ENCODE assay signal across 7 cellular contexts in the genomic region with DNA sequence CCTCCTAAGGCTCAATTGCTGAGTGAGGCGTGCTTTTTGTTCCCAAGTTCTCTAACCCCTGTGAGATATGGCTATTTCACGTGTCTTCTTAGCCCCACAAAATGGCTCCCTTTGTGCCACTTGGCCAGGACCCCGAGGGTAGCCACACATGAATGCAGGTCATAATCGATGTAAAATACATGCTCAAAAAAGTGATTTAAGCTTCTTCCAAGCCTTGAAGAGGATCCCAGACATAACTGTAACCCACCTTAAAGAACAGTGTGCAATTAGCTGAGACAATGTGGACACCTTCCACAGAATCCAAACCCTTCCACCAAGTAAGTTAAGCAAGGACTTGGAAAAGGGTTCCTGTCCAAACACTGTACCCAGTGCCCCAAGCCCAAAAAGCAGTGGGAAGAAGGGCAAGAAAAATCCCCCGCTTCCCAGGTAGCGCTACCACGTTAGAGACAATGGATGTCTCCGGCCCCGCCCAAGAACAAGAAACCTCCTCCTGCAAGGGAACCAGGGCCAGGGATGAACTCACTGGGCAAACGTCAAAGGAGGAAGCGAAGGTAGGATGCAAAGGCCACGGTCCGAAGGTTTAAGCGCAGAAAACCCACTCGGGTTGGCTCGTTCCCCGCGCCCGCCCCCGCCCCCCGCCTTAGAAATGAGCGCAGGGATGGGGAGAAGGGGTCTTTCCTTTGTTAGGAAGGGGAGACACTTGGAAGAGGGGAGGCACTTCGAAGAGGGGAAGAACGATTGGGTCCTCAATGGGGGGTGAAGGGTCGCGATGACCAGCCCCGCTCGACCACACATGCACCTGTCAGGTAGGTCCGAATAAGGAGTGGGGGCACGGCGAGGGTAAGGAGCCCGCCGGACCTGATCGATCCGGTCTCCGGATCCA. TPM values are rescaled to one million over a fixed set of nuclear protein-coding genes. Genes with fewer than 3 reads are reported as not detected.
A peak's percentile ranks its signal among the peaks of the same experiment; 100 is the strongest.
DNase-seq lines count a peak whose midpoint lies in the region; ATAC-seq and TF ChIP-seq lines count a peak whose summit lies in the region.

No MANE protein-coding gene starts in this region.

- no TSS peak for BruUV-seq in Panc1 (replicated peaks; lab: Mats Ljungman, UMichigan)

- H3K4me3 ChIP-seq in GM06990 (replicated peaks; ENCODE audit: low read depth, low read length) (peak overlapping the region; percentile 93), HUES64 (ENCODE audit: low read length) (peak overlapping the region; percentile 94), Panc1 (ENCODE audit: low read depth in 2 of 2, low read length in 2 of 2) (peak overlapping the region; percentile 84 to 85)

- ATAC-seq in Panc1 (peak; percentile 34), HG02884 (IDR thresholded peaks at IDR 0.05; ENCODE audit: unreplicated experiment) (no peak)
- no peak for ATAC-seq in stimulated activated memory B cell treated with anti-CD40 and anti-IgM and Interleukin-4, amounts not matched to agents 10 μg/mL and 1 μg/mL and 100 μg/mL, for 72 hours

- CTCF ChIA-PET in Panc1 (lab: Charles Lee), result no interaction called here

- POLR2A ChIA-PET in Panc1 (lab: Charles Lee), result no interaction called here

- peaks cover 7% of the 10 kb centered on the region for H3K36me3 Mint-ChIP-seq in stimulated activated memory B cell treated with anti-CD40 and anti-IgM and Interleukin-4, amounts not matched to agents 10 μg/mL and 1 μg/mL and 100 μg/mL, for 72 hours

- peaks cover 46% of the 10 kb centered on the region for H3K4me1 Mint-ChIP-seq in stimulated activated memory B cell treated with anti-CD40 and anti-IgM and Interleukin-4, amounts not matched to agents 10 μg/mL and 1 μg/mL and 100 μg/mL, for 72 hours

- H3K27me3 ChIP-seq in GM06990 (replicated peaks; ENCODE audit: control insufficient read depth, insufficient read depth, low read length) (no peaks in the 10 kb centered on the region), HUES64 (ENCODE audit: insufficient read depth, low read length) (no peaks in the 10 kb centered on the region), Panc1 (ENCODE audit: control insufficient read depth, insufficient read depth, low read length) (no peaks in the 10 kb centered on the region)

- H3K27ac ChIP-seq in HUES64 (ENCODE audit: low read depth, low read length), result peak overlapping the region; percentile 78
- peak overlapping the region; percentile 92 for H3K27ac ChIP-seq in Panc1 (ENCODE audit: low read length)

- H3K27ac Mint-ChIP-seq in stimulated activated memory B cell treated with anti-CD40 and anti-IgM and Interleukin-4, amounts not matched to agents 10 μg/mL and 1 μg/mL and 100 μg/mL, for 72 hours, result peak overlapping the region; percentile 88

- no peaks in the 10 kb centered on the region for H3K27me3 Mint-ChIP-seq in stimulated activated memory B cell treated with anti-CD40 and anti-IgM and Interleukin-4, amounts not matched to agents 10 μg/mL and 1 μg/mL and 100 μg/mL, for 72 hours

- H3K4me1 ChIP-seq in HUES64 (ENCODE audit: insufficient read depth, low read length) (peaks cover 23% of the 10 kb centered on the region), Panc1 (ENCODE audit: control insufficient read depth, insufficient read depth, low read length) (peaks cover 14% of the 10 kb centered on the region)

- WGBS in HUES64, result under 1% methylated on average over 36 of the region's 36 CpGs

- H3K9me3 ChIP-seq in HUES64 (ENCODE audit: insufficient read depth, low read depth, low read length) (no peaks in the 10 kb centered on the region), Panc1 (ENCODE audit: control insufficient read depth, insufficient read depth, low read depth, low read length) (no peaks in the 10 kb centered on the region)

- no peaks in the 10 kb centered on the region for H3K36me3 ChIP-seq in GM06990 (ENCODE audit: control insufficient read depth, insufficient read depth, low read length)
- H3K36me3 ChIP-seq in HUES64 (ENCODE audit: insufficient read depth, low read length), result peaks cover 14% of the 10 kb centered on the region
- H3K36me3 ChIP-seq in Panc1 (ENCODE audit: control insufficient read depth, insufficient read depth, low read length), result peaks cover 16% of the 10 kb centered on the region

- intact Hi-C loops in Panc1 (cut with micrococcal nuclease; ENCODE audit: unreplicated experiment), result no loop called here

- no peaks in the 10 kb centered on the region for H3K9me3 Mint-ChIP-seq in stimulated activated memory B cell treated with anti-CD40 and anti-IgM and Interleukin-4, amounts not matched to agents 10 μg/mL and 1 μg/mL and 100 μg/mL, for 72 hours

- peak overlapping the region; percentile 95 for H3K9ac ChIP-seq in HUES64 (ENCODE audit: low read depth, low read length)

- peak; percentile 34 for DNase-seq in GM06990 (ENCODE audit: extremely low read depth, insufficient read length)
- DNase-seq in Panc1 (ENCODE audit: low read depth, low spot score), result no peak
- DNase-seq in astrocyte of the hippocampus (ENCODE audit: low read depth, low spot score), result peak; percentile 58
- DNase-seq in kidney glomerular epithelial cell (lab: John Stamatoyannopoulos, UW), result peak; percentile 51

- peak overlapping the region; percentile 97 for H3K4me3 Mint-ChIP-seq in stimulated activated memory B cell treated with anti-CD40 and anti-IgM and Interleukin-4, amounts not matched to agents 10 μg/mL and 1 μg/mL and 100 μg/mL, for 72 hours

- no peak for TF ChIP-seq CTCF in GM06990 (IDR thresholded peaks at IDR 0.05; ENCODE audit: insufficient read depth, low read length, poor library complexity, severe bottlenecking)
- TF ChIP-seq CTCF in Panc1 (IDR thresholded peaks at IDR 0.05), result no peak

- in situ Hi-C loops in Panc1 (cut with HindIII; ENCODE audit: low pct_unique_long_range_greater_than_20kb, low sequenced_read_pairs), result no loop called here

RNA-seq across cellular contexts. Expression of a gene that starts 1.1 kb away (rescaled TPM):
- 301 TPM for polyA plus RNA-seq in HUES64 (2013, experiment 1 of 2)
- polyA plus RNA-seq in HUES64 (2013, experiment 2 of 2), result 296 TPM
- 448 TPM for total RNA-seq in Panc1 (2021; ENCODE audit: unreplicated experiment)
- 639 TPM for polyA plus RNA-seq in Panc1 (2012; ENCODE audit: insufficient read length)

RNA-seq across cellular contexts. Expression of a gene that starts 21.7 kb away (rescaled TPM):
- 57.4 TPM for polyA plus RNA-seq in HUES64 (2013, experiment 1 of 2)
- 57.9 TPM for polyA plus RNA-seq in HUES64 (2013, experiment 2 of 2)
- total RNA-seq in Panc1 (2021; ENCODE audit: unreplicated experiment), result 63.4 TPM
- 82.5 TPM for polyA plus RNA-seq in Panc1 (2012; ENCODE audit: insufficient read length)

RNA-seq across cellular contexts. Expression of a gene that starts 29.5 kb away (rescaled TPM):
- 510 TPM for polyA plus RNA-seq in HUES64 (2013, experiment 1 of 2)
- 550 TPM for polyA plus RNA-seq in HUES64 (2013, experiment 2 of 2)
- 616 TPM for total RNA-seq in Panc1 (2021; ENCODE audit: unreplicated experiment)
- polyA plus RNA-seq in Panc1 (2012; ENCODE audit: insufficient read length), result 413 TPM

RNA-seq across cellular contexts. Expression of a gene that starts 43.4 kb away (rescaled TPM):
- polyA plus RNA-seq in HUES64 (2013, experiment 1 of 2), result 12.4 TPM
- 11.8 TPM for polyA plus RNA-seq in HUES64 (2013, experiment 2 of 2)
- total RNA-seq in Panc1 (2021; ENCODE audit: unreplicated experiment), result 48.7 TPM
- 74.7 TPM for polyA plus RNA-seq in Panc1 (2012; ENCODE audit: insufficient read length)

RNA-seq across cellular contexts. Expression of a gene that starts 52.3 kb away (rescaled TPM):
- 64.5 TPM for polyA plus RNA-seq in HUES64 (2013, experiment 1 of 2)
- polyA plus RNA-seq in HUES64 (2013, experiment 2 of 2), result 66.4 TPM
- 141 TPM for total RNA-seq in Panc1 (2021; ENCODE audit: unreplicated experiment)
- 96.7 TPM for polyA plus RNA-seq in Panc1 (2012; ENCODE audit: insufficient read length)
